In the genomic region with DNA sequence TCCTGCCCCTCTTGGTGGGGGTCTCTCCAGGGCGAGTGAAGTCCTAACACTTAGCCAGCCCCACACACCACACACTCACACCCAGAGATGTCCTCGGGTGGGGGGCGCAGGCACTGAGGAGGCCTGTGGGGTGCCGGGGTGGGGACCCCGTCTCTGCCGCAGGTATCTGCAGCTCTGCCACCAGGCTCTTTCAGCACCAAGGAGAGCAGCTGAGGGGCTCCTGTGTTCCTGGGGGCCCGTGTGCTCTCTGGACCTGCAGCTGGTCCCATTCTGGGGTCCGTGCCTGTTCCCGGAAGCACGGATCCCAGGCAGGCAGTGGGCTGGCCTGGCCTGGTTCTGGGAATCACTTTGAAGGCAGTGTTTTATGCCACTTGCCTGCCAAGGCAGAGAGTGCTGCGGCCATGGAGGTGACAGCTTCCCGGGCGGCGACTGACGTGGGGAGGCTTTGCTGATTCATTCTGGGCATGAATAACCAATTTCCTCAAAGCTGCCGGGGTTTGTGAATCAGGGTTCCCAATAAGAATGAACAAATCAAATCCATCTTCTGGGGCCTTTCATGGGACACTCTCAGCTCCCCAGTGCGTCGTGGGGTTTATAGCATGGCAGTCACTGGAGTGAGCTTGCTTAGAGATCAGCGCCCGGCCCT, we compare ENCODE assay signal across 9 cellular contexts. TPM values are rescaled to one million over a fixed set of nuclear protein-coding genes. Genes with fewer than 3 reads are reported as not detected.
DNase-seq lines count a peak whose midpoint lies in the region; ATAC-seq and TF ChIP-seq lines count a peak whose summit lies in the region.
"Had no signal": no experiment of that assay in that cellular context is flagged by ENCODE, and none has a peak within 500 bp of the region (broad histone marks: within the 10 kb centered on the region; RNA-seq: fewer than 3 reads in every experiment).

No MANE protein-coding gene starts in this region.

- H3K27me3 Mint-ChIP-seq in T-helper 2 cell treated with Interferon-gamma antibody and Interleukin-4, amounts not matched to agents 5 μg/mL and 100 μg/mL, for 36 hours (ENCODE audit: low read depth), result peaks cover 12% of the 10 kb centered on the region
- peaks cover 18% of the 10 kb centered on the region for H3K27me3 Mint-ChIP-seq in activated CD4-positive, alpha-beta memory T cell treated with anti-CD3 and anti-CD28 coated beads, Interleukin-2, amount 10 ng/mL, durations not matched to agents 7 days and 5 days

- 53% methylated on average over 20 of the region's 20 CpGs; no CpG with 5 or more reads in 1 of the 2 donors for WGBS in transverse colon (ENCODE audit: low coverage in 1 of 2), 2 donors

- H3K4me1 Mint-ChIP-seq in T-helper 2 cell treated with Interferon-gamma antibody and Interleukin-4, amounts not matched to agents 5 μg/mL and 100 μg/mL, for 36 hours (ENCODE audit: low read depth), result peaks cover 2% of the 10 kb centered on the region
- no peaks in the 10 kb centered on the region for H3K4me1 Mint-ChIP-seq in activated CD4-positive, alpha-beta memory T cell treated with anti-CD3 and anti-CD28 coated beads, Interleukin-2, amount 10 ng/mL, durations not matched to agents 7 days and 5 days

- no peak overlapping the region for H3K27ac Mint-ChIP-seq in T-helper 2 cell treated with Interferon-gamma antibody and Interleukin-4, amounts not matched to agents 5 μg/mL and 100 μg/mL, for 36 hours
- no peak overlapping the region for H3K27ac Mint-ChIP-seq in activated CD4-positive, alpha-beta memory T cell treated with anti-CD3 and anti-CD28 coated beads, Interleukin-2, amount 10 ng/mL, durations not matched to agents 7 days and 5 days

- ATAC-seq in GM21619 (IDR thresholded peaks at IDR 0.05; ENCODE audit: unreplicated experiment), result no peak

- H3K27ac ChIP-seq in transverse colon, result no peak overlapping the region

- no peak for TF ChIP-seq EP300 in transverse colon (IDR thresholded peaks at IDR 0.05; ENCODE audit: low read depth)

- POLR2A ChIA-PET in activated CD4-positive, alpha-beta memory T cell treated with anti-CD3 and anti-CD28 coated beads, Interleukin-2, amount 10 ng/mL, durations not matched to agents 7 days and 5 days (lab: Charles Lee), result no interaction called here

- no peak for TF ChIP-seq CTCF in transverse colon (IDR thresholded peaks at IDR 0.05)

- H3K36me3 ChIP-seq in H7 (replicated peaks; ENCODE audit: control insufficient read depth, insufficient read depth, low read length), result no peaks in the 10 kb centered on the region
- no peaks in the 10 kb centered on the region for H3K36me3 ChIP-seq in transverse colon

- H3K9me3 ChIP-seq in transverse colon, result no peaks in the 10 kb centered on the region

- CTCF ChIA-PET in activated CD4-positive, alpha-beta memory T cell treated with anti-CD3 and anti-CD28 coated beads, Interleukin-2, amount 10 ng/mL, durations not matched to agents 7 days and 5 days (lab: Charles Lee), result no interaction called here

- intact Hi-C loops in transverse colon (cut with DNase I; ENCODE audit: low total_unique reads), result no loop called here

- TF ChIP-seq POLR2A in transverse colon (IDR thresholded peaks at IDR 0.05), result no peak

- no peaks in the 10 kb centered on the region for H3K4me1 ChIP-seq in transverse colon

- no peaks in the 10 kb centered on the region for H3K9me3 Mint-ChIP-seq in T-helper 2 cell treated with Interferon-gamma antibody and Interleukin-4, amounts not matched to agents 5 μg/mL and 100 μg/mL, for 36 hours
- H3K9me3 Mint-ChIP-seq in activated CD4-positive, alpha-beta memory T cell treated with anti-CD3 and anti-CD28 coated beads, Interleukin-2, amount 10 ng/mL, durations not matched to agents 7 days and 5 days, result no peaks in the 10 kb centered on the region

- no peak overlapping the region for H3K4me3 ChIP-seq in H7 (ENCODE audit: insufficient read depth, low read depth, low read length)
- H3K4me3 ChIP-seq in transverse colon, result no peak overlapping the region

- DNase-seq in T-helper 2 cell treated with Interferon-gamma antibody and Interleukin-4, amounts not matched to agents 5 μg/mL and 100 μg/mL, for 36 hours (ENCODE audit: low spot score), result peak; percentile 17
- no peak for DNase-seq in T-helper 2 cell
- peak; percentile 94 for DNase-seq in H7
- DNase-seq in activated CD4-positive, alpha-beta memory T cell treated with anti-CD3 and anti-CD28 coated beads, Interleukin-2, amount 10 ng/mL, durations not matched to agents 7 days and 5 days, result peak; percentile 26
- DNase-seq in iPS-NIHi7 (ENCODE audit: extremely low spot score), result peak; percentile 81
- DNase-seq in NCI-H1417 (lab: John Stamatoyannopoulos, UW), result no peak
- no peak for DNase-seq in transverse colon
- DNase-seq: OCI-M1 had no signal

- H3K27me3 ChIP-seq in H7 (ENCODE audit: control insufficient read depth, insufficient read depth, low read length) (no peaks in the 10 kb centered on the region), transverse colon (peaks cover 62% of the 10 kb centered on the region)

- H3K4me3 Mint-ChIP-seq in T-helper 2 cell treated with Interferon-gamma antibody and Interleukin-4, amounts not matched to agents 5 μg/mL and 100 μg/mL, for 36 hours, result no peak overlapping the region
- H3K4me3 Mint-ChIP-seq in activated CD4-positive, alpha-beta memory T cell treated with anti-CD3 and anti-CD28 coated beads, Interleukin-2, amount 10 ng/mL, durations not matched to agents 7 days and 5 days, result no peak overlapping the region

- in situ Hi-C loops in transverse colon (cut with MboI; ENCODE audit: low pct_ligation_motif_present in 1 of 4, low pct_unique_long_range_greater_than_20kb in 1 of 4, low sequenced_read_pairs in 3 of 4), result no loop called here

- H3K36me3 Mint-ChIP-seq in T-helper 2 cell treated with Interferon-gamma antibody and Interleukin-4, amounts not matched to agents 5 μg/mL and 100 μg/mL, for 36 hours (ENCODE audit: low read depth), result no peaks in the 10 kb centered on the region
- no peaks in the 10 kb centered on the region for H3K36me3 Mint-ChIP-seq in activated CD4-positive, alpha-beta memory T cell treated with anti-CD3 and anti-CD28 coated beads, Interleukin-2, amount 10 ng/mL, durations not matched to agents 7 days and 5 days (ENCODE audit: low read depth)

RNA-seq across cellular contexts. Expression of gene SLCO4A1, which starts 54.4 kb away (rescaled TPM):
- total RNA-seq in H7 (2014; rRNA removed; shearing (Covaris generic)), result 14.6 and 18.4 TPM in 2 replicates
- 10 to 100 TPM; 51.5 to 51.7 TPM for total RNA-seq in activated CD4-positive, alpha-beta memory T cell treated with anti-CD3 and anti-CD28 coated beads, Interleukin-2, amount 10 ng/mL, durations not matched to agents 7 days and 5 days
- total RNA-seq in transverse colon, result 100 to 1,000 TPM in 1 of 4 donors, 10 to 100 TPM in 3; 13.7 to 375 (median 60.0) TPM

Comparison
In these comparisons a context has a peak if more than half of its experiments do, and no peak if none do; other contexts are left out.
1. DNase-seq: peak in T-helper 2 cell treated with Interferon-gamma antibody and Interleukin-4, amounts not matched to agents 5 μg/mL and 100 μg/mL, for 36 hours (single experiment), H7 (single experiment), activated CD4-positive, alpha-beta memory T cell treated with anti-CD3 and anti-CD28 coated beads, Interleukin-2, amount 10 ng/mL, durations not matched to agents 7 days and 5 days (single experiment) and iPS-NIHi7 (single experiment); none in T-helper 2 cell (0 of 5), NCI-H1417 (0 of 3) and transverse colon (single experiment).